ENCODE assay signal across 20 cellular contexts in the genomic region with DNA sequence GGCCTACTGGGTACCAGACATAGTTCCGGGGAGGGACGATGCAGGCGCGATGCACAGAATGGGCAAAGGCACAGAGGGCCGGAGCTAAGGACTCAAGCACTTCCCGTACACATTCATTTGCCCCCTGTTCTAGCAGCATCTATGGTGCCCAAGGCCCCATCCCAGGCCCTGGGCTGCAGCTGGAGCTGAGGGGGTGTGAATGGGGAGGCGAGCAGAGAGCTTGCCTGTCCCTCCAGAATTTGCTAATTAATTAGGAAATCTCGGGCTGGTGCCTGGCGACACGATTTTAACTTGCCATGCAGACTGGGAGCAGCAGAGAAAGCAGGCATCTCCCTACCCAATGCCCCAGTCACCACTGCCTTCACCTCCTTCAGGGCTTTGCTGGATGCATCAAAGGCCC. TPM values are rescaled to one million over a fixed set of nuclear protein-coding genes. Genes with fewer than 3 reads are reported as not detected.
"Had no signal": no experiment of that assay in that cellular context is flagged by ENCODE, and none has a peak within 500 bp of the region (broad histone marks: within the 10 kb centered on the region; RNA-seq: fewer than 3 reads in every experiment).

No MANE protein-coding gene starts in this region.

- H3K36me3 Mint-ChIP-seq: activated naive CD4-positive, alpha-beta T cell treated with anti-CD3 and anti-CD28 coated beads, Interleukin-2, amount 50 U/mL, for 72 hours had no signal

- H3K9me3 Mint-ChIP-seq: activated naive CD4-positive, alpha-beta T cell treated with anti-CD3 and anti-CD28 coated beads, Interleukin-2, amount 50 U/mL, for 72 hours; activated T-cell treated with anti-CD3 and anti-CD28 coated beads, Interleukin-2, amount 50 U/mL, for 72 hours; stimulated activated effector memory CD8-positive, alpha-beta T cell treated with anti-CD3 and anti-CD28 coated beads, Interleukin-12 subunit alpha, Interleukin-12 subunit beta, amount 100 ng/mL, for 72 hours; WTC11 had no signal

- H3K4me3 Mint-ChIP-seq: activated CD8-positive, alpha-beta T cell treated with anti-CD3 and anti-CD28 coated beads, Interleukin-2, amount 10 ng/mL, durations not matched to agents 7 days and 5 days; activated T-cell treated with anti-CD3 and anti-CD28 coated beads, Interleukin-2, amount 50 U/mL, for 72 hours; stimulated activated effector memory CD8-positive, alpha-beta T cell treated with anti-CD3 and anti-CD28 coated beads, Interleukin-12 subunit alpha, Interleukin-12 subunit beta, amount 100 ng/mL, for 72 hours; WTC11 had no signal

- H3K36me3 ChIP-seq: ovary had no signal

- H3K27me3 ChIP-seq: body of pancreas, esophagus squamous epithelium, ovary, sigmoid colon had no signal

- H3K27ac ChIP-seq: coronary artery, esophagus squamous epithelium, ovary, sigmoid colon, thoracic aorta had no signal

- H3K9me3 ChIP-seq: body of pancreas, esophagus squamous epithelium, ovary, sigmoid colon, thoracic aorta had no signal

- DNase-seq: activated CD4-positive, alpha-beta T cell treated with anti-CD3 and anti-CD28 coated beads for 4 hours; activated CD8-positive, alpha-beta memory T cell treated with anti-CD3 and anti-CD28 coated beads, Interleukin-2, amount 50 U/mL, for 4 hours; activated CD8-positive, alpha-beta T cell treated with anti-CD3 and anti-CD28 coated beads, Interleukin-2, amount 10 ng/mL, durations not matched to agents 7 days and 5 days; activated gamma-delta T cell; activated T-cell treated with anti-CD3 and anti-CD28 coated beads, Interleukin-2, amount 50 U/mL, for 72 hours; central memory CD4-positive, alpha-beta T cell; esophagus squamous epithelium; hippocampal formation; ovary; sigmoid colon; stimulated activated CD4-positive, alpha-beta T cell treated with anti-CD3 and anti-CD28 coated beads, Interleukin-12 subunit alpha, Interleukin-12 subunit beta, amount 100 ng/mL, for 4 hours; stimulated activated CD4-positive, alpha-beta T cell treated with anti-CD3 and anti-CD28 coated beads, Interleukin-2, amount 100 ng/mL, for 24 hours; T-helper 2 cell had no signal

- ATAC-seq: activated CD8-positive, alpha-beta T cell treated with anti-CD3 and anti-CD28 coated beads, Interleukin-2, amount 10 ng/mL, durations not matched to agents 7 days and 5 days; activated naive CD4-positive, alpha-beta T cell treated with anti-CD3 and anti-CD28 coated beads, Interleukin-2, amount 50 U/mL, for 72 hours; activated T-cell treated with anti-CD3 and anti-CD28 coated beads, Interleukin-2, amount 50 U/mL, for 72 hours; stimulated activated effector memory CD8-positive, alpha-beta T cell treated with anti-CD3 and anti-CD28 coated beads, Interleukin-12 subunit alpha, Interleukin-12 subunit beta, amount 100 ng/mL, for 72 hours had no signal

- H3K4me3 ChIP-seq: body of pancreas, coronary artery, esophagus squamous epithelium, ovary, sigmoid colon, thoracic aorta had no signal

- H3K4me1 ChIP-seq: sigmoid colon had no signal

- H3K27ac Mint-ChIP-seq: activated CD8-positive, alpha-beta T cell treated with anti-CD3 and anti-CD28 coated beads, Interleukin-2, amount 10 ng/mL, durations not matched to agents 7 days and 5 days; activated naive CD4-positive, alpha-beta T cell treated with anti-CD3 and anti-CD28 coated beads, Interleukin-2, amount 50 U/mL, for 72 hours; activated T-cell treated with anti-CD3 and anti-CD28 coated beads, Interleukin-2, amount 50 U/mL, for 72 hours; stimulated activated effector memory CD8-positive, alpha-beta T cell treated with anti-CD3 and anti-CD28 coated beads, Interleukin-12 subunit alpha, Interleukin-12 subunit beta, amount 100 ng/mL, for 72 hours; WTC11 had no signal

RNA-seq across cellular contexts. Expression of a gene that starts 35.9 kb away (rescaled TPM):
- total RNA-seq: activated CD8-positive, alpha-beta T cell treated with anti-CD3 and anti-CD28 coated beads, Interleukin-2, amount 10 ng/mL, durations not matched to agents 7 days and 5 days had no signal

RNA-seq across cellular contexts. Expression of a gene that starts 46.5 kb away (rescaled TPM):
- total RNA-seq: liver, thoracic aorta had no signal
